Comparison of ENCODE assay signal across 28 cellular contexts in the genomic region with DNA sequence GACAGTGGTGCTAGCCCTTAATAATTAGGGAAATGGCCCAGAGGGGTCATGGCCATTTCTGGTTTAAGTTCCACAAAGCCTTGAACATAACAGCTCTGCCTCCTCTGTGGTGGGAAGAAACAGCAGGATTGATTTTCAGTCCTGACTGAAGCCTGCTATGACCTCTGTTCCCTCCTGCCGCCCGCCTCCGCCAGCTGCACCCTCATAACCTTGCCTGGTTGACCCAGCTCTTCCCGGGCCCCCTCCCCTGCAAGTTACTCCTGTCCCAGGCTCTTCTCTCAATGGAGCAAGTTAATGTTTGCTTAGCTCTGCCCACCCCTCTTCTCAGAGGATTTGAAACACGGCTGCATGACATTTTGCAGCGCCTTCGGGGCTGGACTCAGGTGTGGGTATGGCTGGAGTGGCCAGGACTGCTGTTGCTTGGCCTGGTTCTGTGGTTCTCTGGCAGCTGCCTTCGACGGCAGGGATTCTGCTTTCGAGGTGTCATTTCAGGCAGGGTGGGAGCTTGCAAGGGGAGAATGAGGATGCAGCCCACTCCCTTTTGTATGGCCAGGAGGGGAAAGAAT.
"Had no signal": no experiment of that assay in that cellular context is flagged by ENCODE, and none has a peak within 500 bp of the region (broad histone marks: within the 10 kb centered on the region; RNA-seq: fewer than 3 reads in every experiment).

No MANE protein-coding gene starts in this region.

- H3K27ac ChIP-seq: lower lobe of right lung, ovary, prostate gland, sigmoid colon, tibial nerve, uterus had no signal

- H3K9me3 ChIP-seq: lower lobe of right lung, ovary, prostate gland, sigmoid colon, tibial nerve, uterus had no signal

- FAIRE-seq: islet of Langerhans, kidney, small intestine had no signal

- ATAC-seq: left colon; lower lobe of right lung; natural killer cell; right cardiac atrium; stimulated activated memory B cell treated with anti-CD40 and anti-IgM and Interleukin-4, amounts not matched to agents 10 μg/mL and 1 μg/mL and 100 μg/mL, for 72 hours; stimulated activated naive CD8-positive, alpha-beta T cell treated with anti-CD3 and anti-CD28 coated beads, Interleukin-15, amount 100 ng/mL, for 72 hours had no signal

- H3K4me3 ChIP-seq: lower lobe of right lung, ovary, prostate gland, sigmoid colon, tibial nerve, uterus had no signal

- H3K36me3 ChIP-seq: ovary, prostate gland, uterus had no signal

- H3K4me1 ChIP-seq: lower lobe of right lung, prostate gland, sigmoid colon, tibial nerve, uterus had no signal

- DNase-seq: head of caudate nucleus; hypothalamus; immature natural killer cell; kidney; left colon; lower lobe of right lung; mammary epithelial cell; mesenchymal stem cell; naive B cell; natural killer cell; nucleus accumbens; ovary; retina; right cardiac atrium; sigmoid colon; small intestine; stimulated activated CD4-positive, alpha-beta T cell treated with anti-CD3 and anti-CD28 coated beads, Interleukin-1b, Interleukin-23, amount 100 ng/mL, for 48 hours; stimulated activated CD4-positive, alpha-beta T cell treated with anti-CD3 and anti-CD28 coated beads, Interleukin-2, amount 100 ng/mL, for 48 hours; stimulated activated CD4-positive, alpha-beta T cell treated with anti-CD3 and anti-CD28 coated beads, Interleukin-4, amount 100 ng/mL, for 4 hours; stimulated activated CD8-positive, alpha-beta memory T cell treated with anti-CD3 and anti-CD28 coated beads, Interleukin-4, amount 100 ng/mL, for 48 hours; stimulated activated naive CD4-positive, alpha-beta T cell treated with Interleukin-2 at 50 U/mL for 16 hours; stimulated activated naive CD8-positive, alpha-beta T cell treated with anti-CD3 and anti-CD28 coated beads, Interleukin-15, amount 100 ng/mL, for 72 hours; substantia nigra; uterus had no signal

- H3K27me3 ChIP-seq: ovary, sigmoid colon, tibial nerve, uterus had no signal
